ENCODE assay signal across 1 cellular context in genomic region chr12:50261654-50262053, GRCh38.
TF ChIP-seq lines count a peak whose summit lies in the region.

No MANE protein-coding gene starts in this region.

TF ChIP-seq in HepG2, 621 proteins besides CTCF, POLR2A, EP300 and RAD21 (continued from another document):
- TF ChIP-seq ZNF18 (CRISPR knock-in tag; IDR thresholded peaks at IDR 0.05; ENCODE audit: insufficient replicate concordance) = peak; percentile 99
- no peak for TF ChIP-seq ZNF761 (CRISPR knock-in tag; conservative IDR thresholded peaks at IDR 0.05)
- no peak for TF ChIP-seq JUN (CRISPR knock-in tag; IDR thresholded peaks at IDR 0.05)
- no peak for TF ChIP-seq MTA3 (CRISPR knock-in tag; IDR thresholded peaks at IDR 0.05)
- TF ChIP-seq SKI (IDR thresholded peaks at IDR 0.05; ENCODE audit: partially characterized antibody) = no peak
- TF ChIP-seq ZNF703 (CRISPR knock-in tag; IDR thresholded peaks at IDR 0.05; ENCODE audit: borderline replicate concordance) = no peak
- no peak for TF ChIP-seq ZNF569 (CRISPR knock-in tag; IDR thresholded peaks at IDR 0.05; ENCODE audit: borderline replicate concordance)
- peak; percentile 69 for TF ChIP-seq FOSL2 (CRISPR knock-in tag; IDR thresholded peaks at IDR 0.05)
- no peak for TF ChIP-seq ZNF740 (CRISPR knock-in tag; IDR thresholded peaks at IDR 0.05)
- TF ChIP-seq GMEB2 (CRISPR knock-in tag; IDR thresholded peaks at IDR 0.05; ENCODE audit: low read depth) = no peak
- TF ChIP-seq ZFP82 (CRISPR knock-in tag; IDR thresholded peaks at IDR 0.05; ENCODE audit: borderline replicate concordance) = no peak
